Comparison of ENCODE assay signal across 24 cellular contexts in the genomic region with DNA sequence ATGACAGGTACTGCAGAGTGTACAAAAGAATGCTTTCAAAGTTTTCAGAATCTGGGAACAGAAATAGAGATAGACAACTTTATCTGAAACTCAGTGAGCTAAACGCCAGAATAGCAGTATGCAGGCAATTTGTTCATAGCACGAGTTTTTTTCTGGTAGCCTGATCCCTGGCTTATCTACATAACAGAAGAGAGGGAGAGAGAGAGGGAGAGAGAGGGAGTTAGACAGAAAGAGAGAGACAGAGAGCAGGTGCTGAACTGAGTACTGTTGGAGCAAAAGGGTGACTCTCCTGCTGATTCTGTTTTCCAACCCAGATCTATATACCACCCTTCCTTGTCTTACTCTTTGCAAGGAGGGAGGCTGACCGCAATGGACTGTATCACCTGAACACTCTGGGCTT.
"Had no signal": no experiment of that assay in that cellular context is flagged by ENCODE, and none has a peak within 500 bp of the region (broad histone marks: within the 10 kb centered on the region; RNA-seq: fewer than 3 reads in every experiment).

No MANE protein-coding gene starts in this region.

- H3K27ac Mint-ChIP-seq: effector memory CD8-positive, alpha-beta T cell; naive thymus-derived CD4-positive, alpha-beta T cell; stimulated activated naive B cell treated with anti-CD40 and anti-IgM and Interleukin-4, amounts not matched to agents 10 μg/mL and 1 μg/mL and 100 μg/mL, for 72 hours; stimulated activated naive CD8-positive, alpha-beta T cell treated with anti-CD3 and anti-CD28 coated beads, Interleukin-15, amount 100 ng/mL, for 72 hours had no signal

- H3K4me1 Mint-ChIP-seq: naive thymus-derived CD4-positive, alpha-beta T cell; stimulated activated naive B cell treated with anti-CD40 and anti-IgM and Interleukin-4, amounts not matched to agents 10 μg/mL and 1 μg/mL and 100 μg/mL, for 72 hours; stimulated activated naive CD8-positive, alpha-beta T cell treated with anti-CD3 and anti-CD28 coated beads, Interleukin-15, amount 100 ng/mL, for 72 hours had no signal

- H3K27me3 Mint-ChIP-seq: effector memory CD8-positive, alpha-beta T cell; naive thymus-derived CD4-positive, alpha-beta T cell; stimulated activated naive B cell treated with anti-CD40 and anti-IgM and Interleukin-4, amounts not matched to agents 10 μg/mL and 1 μg/mL and 100 μg/mL, for 72 hours; stimulated activated naive CD8-positive, alpha-beta T cell treated with anti-CD3 and anti-CD28 coated beads, Interleukin-15, amount 100 ng/mL, for 72 hours had no signal

- H3K36me3 Mint-ChIP-seq: mesothelial cell of epicardium; naive thymus-derived CD4-positive, alpha-beta T cell; stimulated activated naive B cell treated with anti-CD40 and anti-IgM and Interleukin-4, amounts not matched to agents 10 μg/mL and 1 μg/mL and 100 μg/mL, for 72 hours had no signal

- H3K4me3 ChIP-seq: esophagus squamous epithelium, ovary, right lobe of liver, suprapubic skin, transverse colon, upper lobe of right lung, uterus had no signal

- H3K27ac ChIP-seq: esophagus squamous epithelium, ovary, right lobe of liver, suprapubic skin, transverse colon, upper lobe of right lung, uterus had no signal

- H3K27me3 ChIP-seq: esophagus squamous epithelium, ovary, right lobe of liver, suprapubic skin, transverse colon, upper lobe of right lung, uterus had no signal

- ATAC-seq: effector memory CD8-positive, alpha-beta T cell; naive thymus-derived CD4-positive, alpha-beta T cell; right lobe of liver; stimulated activated naive CD8-positive, alpha-beta T cell treated with anti-CD3 and anti-CD28 coated beads, Interleukin-15, amount 100 ng/mL, for 72 hours; upper lobe of right lung had no signal

- H3K4me3 Mint-ChIP-seq: effector memory CD8-positive, alpha-beta T cell; mesothelial cell of epicardium; naive thymus-derived CD4-positive, alpha-beta T cell; nephron; stimulated activated naive B cell treated with anti-CD40 and anti-IgM and Interleukin-4, amounts not matched to agents 10 μg/mL and 1 μg/mL and 100 μg/mL, for 72 hours; stimulated activated naive CD8-positive, alpha-beta T cell treated with anti-CD3 and anti-CD28 coated beads, Interleukin-15, amount 100 ng/mL, for 72 hours had no signal

- H3K36me3 ChIP-seq: esophagus squamous epithelium, ovary, right lobe of liver, suprapubic skin, transverse colon, upper lobe of right lung, uterus had no signal

- H3K4me1 ChIP-seq: esophagus squamous epithelium, right lobe of liver, suprapubic skin, transverse colon, upper lobe of right lung, uterus had no signal

- DNase-seq: cerebellar nuclear complex; cortex of kidney; effector memory CD8-positive, alpha-beta T cell; erythroblast; esophagus squamous epithelium; glutamatergic neuron; hypothalamus; mesenchymal stem cell; naive thymus-derived CD4-positive, alpha-beta T cell; occipital lobe; ovary; posterior cingulate gyrus; retina; right lobe of liver; stimulated activated CD4-positive, alpha-beta T cell treated with anti-CD3 and anti-CD28 coated beads, Interleukin-2, amount 100 ng/mL, for 24 hours; stimulated activated CD4-positive, alpha-beta T cell treated with anti-CD3 and anti-CD28 coated beads, Interleukin-4, amount 100 ng/mL, for 24 hours; stimulated activated naive B cell treated with anti-CD40 and anti-IgM and Interleukin-4, amounts not matched to agents 10 μg/mL and 1 μg/mL and 100 μg/mL, for 72 hours; stimulated activated naive CD8-positive, alpha-beta T cell treated with anti-CD3 and anti-CD28 coated beads, Interleukin-15, amount 100 ng/mL, for 72 hours; transverse colon; upper lobe of right lung; uterus had no signal
